In genomic region chr9:114004221-114004716, GRCh38 we compare ENCODE assay signal across 11 cellular contexts.
DNase-seq lines count a peak whose midpoint lies in the region; ATAC-seq and TF ChIP-seq lines count a peak whose summit lies in the region.
"Had no signal": no experiment of that assay in that cellular context is flagged by ENCODE, and none has a peak within 500 bp of the region (broad histone marks: within the 10 kb centered on the region; RNA-seq: fewer than 3 reads in every experiment).

No MANE protein-coding gene starts in this region.

- peak; percentile 70 to 76 for ATAC-seq in gastrocnemius medialis

- H3K4me3 ChIP-seq in astrocyte of the spinal cord (ENCODE audit: low read depth, low read length) (no peak overlapping the region), right atrium auricular region (peak overlapping the region; percentile 15 to 29), gastrocnemius medialis (no peak overlapping the region)

- H3K4me1 ChIP-seq in right atrium auricular region = peaks cover 0 to 28% of the 10 kb centered on the region in 2 donors
- H3K4me1 ChIP-seq in gastrocnemius medialis = peaks cover 0 to 18% of the 10 kb centered on the region in 2 donors

- no peaks in the 10 kb centered on the region for H3K27me3 ChIP-seq in right atrium auricular region
- no peaks in the 10 kb centered on the region for H3K27me3 ChIP-seq in gastrocnemius medialis

- H3K36me3 ChIP-seq in right atrium auricular region (no peaks in the 10 kb centered on the region), gastrocnemius medialis (no peaks in the 10 kb centered on the region)

- no peak for TF ChIP-seq POLR2A in gastrocnemius medialis (IDR thresholded peaks at IDR 0.05)

- H3K9me3 ChIP-seq in right atrium auricular region = no peaks in the 10 kb centered on the region
- H3K9me3 ChIP-seq in gastrocnemius medialis = no peaks in the 10 kb centered on the region

- peak overlapping the region; percentile 79 to 83 for H3K27ac ChIP-seq in right atrium auricular region
- peak overlapping the region; percentile 21 to 69 (median 50) for H3K27ac ChIP-seq in gastrocnemius medialis

- DNase-seq in NOMO-1 treated with DMSO at 0.1 percent for 48 hours (lab: John Stamatoyannopoulos, UW; ENCODE audit: unreplicated experiment) (peak; percentile 64), astrocyte of the spinal cord (ENCODE audit: low read depth, low spot score) (peak; percentile 38), right atrium auricular region (ENCODE audit: low spot score) (peak; percentile 63), gastrocnemius medialis (peak; percentile 33 to 45), NCI-H146 (lab: John Stamatoyannopoulos, UW) (no peak), NCI-H2029 treated with DMSO at 0.1 percent for 48 hours (lab: John Stamatoyannopoulos, UW) (no peak), dedifferentiated amniotic fluid mesenchymal stem cell (ENCODE audit: extremely low spot score) (no peak), OCI-M1 (lab: John Stamatoyannopoulos, UW) (no peak)
- DNase-seq: effector CD8-positive, alpha-beta T cell; mesenchymal stem cell; stimulated activated CD4-positive, alpha-beta T cell treated with anti-CD3 and anti-CD28 coated beads, Interleukin-4, amount 100 ng/mL, for 1 hour had no signal

- intact Hi-C loops in gastrocnemius medialis (cut with DNase I; ENCODE audit: low total_unique reads) = no loop called here

- TF ChIP-seq CTCF in astrocyte of the spinal cord (IDR thresholded peaks at IDR 0.05; ENCODE audit: low read depth, low read length) (no peak), right atrium auricular region (IDR thresholded peaks at IDR 0.05) (no peak), gastrocnemius medialis (IDR thresholded peaks at IDR 0.05 in 4 of 5, conservative IDR thresholded peaks at IDR 0.05 in 1 of 5) (no peak)

- in situ Hi-C loops in astrocyte of the spinal cord (cut with HindIII; ENCODE audit: low sequenced_read_pairs) = no loop called here
- in situ Hi-C loops in gastrocnemius medialis (cut with MboI; ENCODE audit: low sequenced_read_pairs in 4 of 4) = no loop called here

Comparison
In these comparisons a context has a peak if more than half of its experiments do, and no peak if none do; other contexts are left out.
1. DNase-seq: peak in NOMO-1 treated with DMSO at 0.1 percent for 48 hours (single experiment), astrocyte of the spinal cord (single experiment), right atrium auricular region (single experiment) and gastrocnemius medialis (2 of 2); none in NCI-H146 (single experiment), NCI-H2029 treated with DMSO at 0.1 percent for 48 hours (single experiment), dedifferentiated amniotic fluid mesenchymal stem cell (single experiment) and OCI-M1 (single experiment).
2. H3K4me3 ChIP-seq: peak in right atrium auricular region (2 of 2); none in astrocyte of the spinal cord (single experiment) and gastrocnemius medialis (0 of 4).